In the genomic region with DNA sequence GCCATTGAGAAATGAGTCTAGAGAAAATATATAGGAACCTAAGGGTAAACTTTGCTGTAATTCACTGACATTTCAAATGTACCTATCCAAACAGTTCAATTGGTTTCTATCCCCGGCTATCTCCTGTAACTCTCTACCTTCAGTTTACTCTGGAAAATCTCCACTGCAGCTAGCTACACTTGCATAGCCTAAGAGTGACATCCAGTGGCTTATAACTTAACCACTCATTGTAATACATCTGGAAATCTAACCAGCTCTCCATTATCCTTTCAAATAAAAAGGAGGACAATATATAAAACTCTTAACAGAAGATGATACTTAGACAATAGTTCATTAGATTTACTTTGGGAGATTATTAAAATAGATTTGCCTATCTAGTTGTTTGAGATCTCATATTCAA, we compare ENCODE assay signal across 10 cellular contexts. TPM values are rescaled to one million over a fixed set of nuclear protein-coding genes. Genes with fewer than 3 reads are reported as not detected.
A peak's percentile ranks its signal among the peaks of the same experiment; 100 is the strongest.
DNase-seq lines count a peak whose midpoint lies in the region; ATAC-seq and TF ChIP-seq lines count a peak whose summit lies in the region.
"Had no signal": no experiment of that assay in that cellular context is flagged by ENCODE, and none has a peak within 500 bp of the region (broad histone marks: within the 10 kb centered on the region; RNA-seq: fewer than 3 reads in every experiment).

No MANE protein-coding gene starts in this region.

- intact Hi-C loops in thyroid gland (cut with DNase I) = loop anchor here (10.0 kb wide), 1 partner anchor 244 kb away; the partner anchor contains the start of gene SLIT3

- no peak overlapping the region for H3K4me3 ChIP-seq in cardiac muscle cell
- H3K4me3 ChIP-seq in thyroid gland (replicated peaks in 1 of 3) = no peak overlapping the region

- H3K36me3 Mint-ChIP-seq in activated CD8-positive, alpha-beta memory T cell treated with anti-CD3 and anti-CD28 coated beads, Interleukin-2, amount 10 ng/mL, durations not matched to agents 7 days and 5 days = no peaks in the 10 kb centered on the region

- peaks cover 76% of the 10 kb centered on the region for H3K27me3 Mint-ChIP-seq in activated CD8-positive, alpha-beta memory T cell treated with anti-CD3 and anti-CD28 coated beads, Interleukin-2, amount 10 ng/mL, durations not matched to agents 7 days and 5 days

- H3K27me3 ChIP-seq in cardiac muscle cell = no peaks in the 10 kb centered on the region
- H3K27me3 ChIP-seq in thyroid gland = no peaks in the 10 kb centered on the region

- CTCF ChIA-PET in activated CD8-positive, alpha-beta memory T cell treated with anti-CD3 and anti-CD28 coated beads, Interleukin-2, amount 10 ng/mL, durations not matched to agents 7 days and 5 days (lab: Charles Lee) = no interaction called here

- TF ChIP-seq POLR2A in thyroid gland (IDR thresholded peaks at IDR 0.05) = no peak

- DNase-seq in NCI-H1092 treated with DMSO at 0.1 percent for 48 hours (lab: John Stamatoyannopoulos, UW) (peak; percentile 13), NCI-H1092 (lab: John Stamatoyannopoulos, UW) (no peak), SK-N-DZ (ENCODE audit: low spot score) (peak; percentile 36), cardiac muscle cell (ENCODE audit: low read depth in 1 of 2, low spot score in 1 of 2) (peak; percentile 71 to 77), thyroid gland (no peak), NCI-H2227 treated with DMSO at 0.1 percent for 48 hours (lab: John Stamatoyannopoulos, UW) (no peak), NCI-H1105 treated with DMSO at 0.1 percent for 48 hours (lab: John Stamatoyannopoulos, UW) (no peak)
- DNase-seq in activated CD8-positive, alpha-beta memory T cell treated with anti-CD3 and anti-CD28 coated beads, Interleukin-2, amount 10 ng/mL, durations not matched to agents 7 days and 5 days = no peak

- no peaks in the 10 kb centered on the region for H3K9me3 Mint-ChIP-seq in activated CD8-positive, alpha-beta memory T cell treated with anti-CD3 and anti-CD28 coated beads, Interleukin-2, amount 10 ng/mL, durations not matched to agents 7 days and 5 days (ENCODE audit: low read depth)

- H3K27ac Mint-ChIP-seq in activated CD8-positive, alpha-beta memory T cell treated with anti-CD3 and anti-CD28 coated beads, Interleukin-2, amount 10 ng/mL, durations not matched to agents 7 days and 5 days = no peak overlapping the region
- H3K27ac Mint-ChIP-seq: B cell had no signal

- H3K36me3 ChIP-seq in cardiac muscle cell = no peaks in the 10 kb centered on the region
- H3K36me3 ChIP-seq in thyroid gland = no peaks in the 10 kb centered on the region

- 5 to 7% methylated on average over 1 of the region's 1 CpG for WGBS in thyroid gland, 2 donors

- no peak overlapping the region for H3K27ac ChIP-seq in cardiac muscle cell
- peak overlapping the region in 1 of 3 donors; percentile 32 for H3K27ac ChIP-seq in thyroid gland
- H3K27ac ChIP-seq: epithelial cell of prostate had no signal

- H3K4me1 ChIP-seq in cardiac muscle cell (ENCODE audit: low read depth) (peaks cover 10% of the 10 kb centered on the region), thyroid gland (peaks cover 5% of the 10 kb centered on the region in 2 donors)

- no peaks in the 10 kb centered on the region for H3K4me1 Mint-ChIP-seq in activated CD8-positive, alpha-beta memory T cell treated with anti-CD3 and anti-CD28 coated beads, Interleukin-2, amount 10 ng/mL, durations not matched to agents 7 days and 5 days
- H3K4me1 Mint-ChIP-seq: B cell had no signal

- no peak overlapping the region for H3K4me3 Mint-ChIP-seq in activated CD8-positive, alpha-beta memory T cell treated with anti-CD3 and anti-CD28 coated beads, Interleukin-2, amount 10 ng/mL, durations not matched to agents 7 days and 5 days
- H3K4me3 Mint-ChIP-seq: B cell had no signal

- peak; percentile 56 for TF ChIP-seq CTCF in cardiac muscle cell (IDR thresholded peaks at IDR 0.05; ENCODE audit: low read depth, low read length)
- TF ChIP-seq CTCF in thyroid gland (IDR thresholded peaks at IDR 0.05) = peak in 5 of 6 experiments; percentile 12 to 81 (median 55)

- H3K9me3 ChIP-seq in cardiac muscle cell (ENCODE audit: low read depth) = no peaks in the 10 kb centered on the region
- H3K9me3 ChIP-seq in thyroid gland = no peaks in the 10 kb centered on the region

- ATAC-seq in activated CD8-positive, alpha-beta memory T cell treated with anti-CD3 and anti-CD28 coated beads, Interleukin-2, amount 10 ng/mL, durations not matched to agents 7 days and 5 days = no peak

RNA-seq across cellular contexts. Expression of gene SPDL1, which starts 35.3 kb away (rescaled TPM):
- 75.2 and 93.0 TPM in 2 replicates for polyA plus RNA-seq in SK-N-DZ (2014; cell fraction: cytosol; rRNA removed)
- polyA plus RNA-seq in SK-N-DZ (2014; cell fraction: nucleus; rRNA removed) = 94.4 and 115 TPM in 2 replicates
- total RNA-seq in cardiac muscle cell (24.3 and 37.5 TPM in 2 replicates), thyroid gland (10 to 100 TPM in 1 of 4 donors, 1 to 10 TPM in 3; 4.1 to 19.3 (median 7.6) TPM)
- polyA plus RNA-seq in cardiac muscle cell = 29.0 and 42.0 TPM in 2 replicates
- total RNA-seq in activated CD8-positive, alpha-beta memory T cell treated with anti-CD3 and anti-CD28 coated beads, Interleukin-2, amount 10 ng/mL, durations not matched to agents 7 days and 5 days = 10 to 100 TPM; 45.6 to 48.6 TPM

Comparison
In these comparisons a context has a peak if more than half of its experiments do, and no peak if none do; other contexts are left out.
1. DNase-seq: peak in NCI-H1092 treated with DMSO at 0.1 percent for 48 hours (single experiment), SK-N-DZ (single experiment) and cardiac muscle cell (2 of 2); none in NCI-H1092 (single experiment), thyroid gland (0 of 2), NCI-H2227 treated with DMSO at 0.1 percent for 48 hours (single experiment), activated CD8-positive, alpha-beta memory T cell treated with anti-CD3 and anti-CD28 coated beads, Interleukin-2, amount 10 ng/mL, durations not matched to agents 7 days and 5 days (single experiment) and NCI-H1105 treated with DMSO at 0.1 percent for 48 hours (single experiment).